Comparison of ENCODE assay signal across 29 cellular contexts in genomic region chr9:70127540-70128416, GRCh38.
DNase-seq lines count a peak whose midpoint lies in the region; ATAC-seq and TF ChIP-seq lines count a peak whose summit lies in the region.
"Had no signal": no experiment of that assay in that cellular context is flagged by ENCODE, and none has a peak within 500 bp of the region (broad histone marks: within the 10 kb centered on the region; RNA-seq: fewer than 3 reads in every experiment).

No MANE protein-coding gene starts in this region.

- TF ChIP-seq POLR2A in uterus (IDR thresholded peaks at IDR 0.05) = no peak

- H3K27me3 ChIP-seq in right cardiac atrium (ENCODE audit: control insufficient read depth, insufficient read depth) = no peaks in the 10 kb centered on the region
- H3K27me3 ChIP-seq in uterus = no peaks in the 10 kb centered on the region
- no peaks in the 10 kb centered on the region for H3K27me3 ChIP-seq in WERI-Rb-1 (ENCODE audit: insufficient read depth, low read depth, severe bottlenecking)
- H3K27me3 ChIP-seq: esophagus squamous epithelium, foreskin keratinocyte, Peyer's patch had no signal

- H3K27ac Mint-ChIP-seq in neural crest cell (ENCODE audit: unreplicated experiment) = peak overlapping the region; percentile 37
- no peak overlapping the region for H3K27ac Mint-ChIP-seq in endothelial cell (ENCODE audit: unreplicated experiment)
- H3K27ac Mint-ChIP-seq: activated naive CD4-positive, alpha-beta T cell treated with anti-CD3 and anti-CD28 coated beads, Interleukin-2, amount 50 U/mL, for 72 hours had no signal

- H3K4me1 Mint-ChIP-seq in neural crest cell = no peaks in the 10 kb centered on the region
- no peaks in the 10 kb centered on the region for H3K4me1 Mint-ChIP-seq in endothelial cell (ENCODE audit: unreplicated experiment)

- no peaks in the 10 kb centered on the region for H3K9me3 Mint-ChIP-seq in neural crest cell
- no peaks in the 10 kb centered on the region for H3K9me3 Mint-ChIP-seq in endothelial cell (ENCODE audit: unreplicated experiment)
- H3K9me3 Mint-ChIP-seq: activated naive CD4-positive, alpha-beta T cell treated with anti-CD3 and anti-CD28 coated beads, Interleukin-2, amount 50 U/mL, for 72 hours had no signal

- H3K36me3 Mint-ChIP-seq in neural crest cell (ENCODE audit: low read depth) (no peaks in the 10 kb centered on the region), endothelial cell (ENCODE audit: low read depth, unreplicated experiment) (no peaks in the 10 kb centered on the region)
- H3K36me3 Mint-ChIP-seq: activated naive CD4-positive, alpha-beta T cell treated with anti-CD3 and anti-CD28 coated beads, Interleukin-2, amount 50 U/mL, for 72 hours had no signal

- peaks cover 11% of the 10 kb centered on the region for H3K4me1 ChIP-seq in right cardiac atrium (ENCODE audit: control insufficient read depth, insufficient read depth, low read length)
- H3K4me1 ChIP-seq in uterus = peaks cover 0 to under 1% of the 10 kb centered on the region in 2 donors
- H3K4me1 ChIP-seq: Peyer's patch had no signal

- ATAC-seq in Right ventricle myocardium inferior (peak; percentile 53), right cardiac atrium (peak; percentile 56 to 72)
- ATAC-seq: activated naive CD4-positive, alpha-beta T cell treated with anti-CD3 and anti-CD28 coated beads, Interleukin-2, amount 50 U/mL, for 72 hours; foreskin keratinocyte; sciatic nerve had no signal

- H3K27ac ChIP-seq in right cardiac atrium (ENCODE audit: low read length) (peak overlapping the region; percentile 67), uterus (peak overlapping the region; percentile 51 to 58), WERI-Rb-1 (no peak overlapping the region)
- H3K27ac ChIP-seq: 22Rv1, esophagus squamous epithelium, foreskin keratinocyte, Peyer's patch had no signal

- WGBS in right cardiac atrium = 59% methylated on average over 7 of the region's 7 CpGs

- DNase-seq in Right ventricle myocardium inferior (ENCODE audit: missing footprints) (no peak), cardiac septum (ENCODE audit: low spot score) (no peak), right cardiac atrium (no peak), neural crest cell (ENCODE audit: low read depth, low spot score) (no peak), uterus (no peak), EL (no peak), endothelial cell (ENCODE audit: low spot score) (no peak), WERI-Rb-1 (no peak)
- DNase-seq: activated CD4-positive, alpha-beta T cell treated with anti-CD3 and anti-CD28 coated beads for 48 hours; activated CD8-positive, alpha-beta memory T cell treated with anti-CD3 and anti-CD28 coated beads for 24 hours; activated T-cell treated with anti-CD3 and anti-CD28 coated beads for 4 hours; anterior cingulate cortex; C1 segment of cervical spinal cord; COR-L47; dermis blood vessel endothelial cell; esophagus squamous epithelium; foreskin keratinocyte; head of caudate nucleus; kidney; mesenchymal stem cell; NCI-H1048; NCI-H82; Peyer's patch; SIG-M5; stimulated activated CD4-positive, alpha-beta T cell treated with anti-CD3 and anti-CD28 coated beads, Interleukin-4, amount 100 ng/mL, for 24 hours; T-helper 9 cell had no signal

- H3K36me3 ChIP-seq in uterus = no peaks in the 10 kb centered on the region
- no peaks in the 10 kb centered on the region for H3K36me3 ChIP-seq in WERI-Rb-1

- H3K27me3 Mint-ChIP-seq in neural crest cell (ENCODE audit: low read depth) (no peaks in the 10 kb centered on the region), endothelial cell (ENCODE audit: unreplicated experiment) (no peaks in the 10 kb centered on the region)

- no peak overlapping the region for H3K4me3 ChIP-seq in right cardiac atrium (ENCODE audit: low read length)
- H3K4me3 ChIP-seq in uterus = no peak overlapping the region
- no peak overlapping the region for H3K4me3 ChIP-seq in WERI-Rb-1 (ENCODE audit: low read depth, low read length)
- H3K4me3 ChIP-seq: esophagus squamous epithelium, Peyer's patch had no signal

- no peak overlapping the region for H3K4me3 Mint-ChIP-seq in neural crest cell
- H3K4me3 Mint-ChIP-seq in endothelial cell (ENCODE audit: unreplicated experiment) = no peak overlapping the region

- intact Hi-C loops in Right ventricle myocardium inferior (cut with DNase I) = no loop called here
- intact Hi-C loops in cardiac septum (cut with DNase I) = no loop called here
- intact Hi-C loops in right cardiac atrium (cut with DNase I) = no loop called here
- intact Hi-C loops in uterus (cut with DNase I; ENCODE audit: low total_unique reads) = no loop called here

- no peak for TF ChIP-seq CTCF in neural crest cell (conservative IDR thresholded peaks at IDR 0.05)
- no peak for TF ChIP-seq CTCF in uterus (IDR thresholded peaks at IDR 0.05)
- no peak for TF ChIP-seq CTCF in endothelial cell (IDR thresholded peaks at IDR 0.05; ENCODE audit: unreplicated experiment)
- no peak for TF ChIP-seq CTCF in WERI-Rb-1 (IDR thresholded peaks at IDR 0.05; ENCODE audit: low read depth, low read length)

- H3K9me3 ChIP-seq in right cardiac atrium (ENCODE audit: control insufficient read depth, low read length) (no peaks in the 10 kb centered on the region), uterus (no peaks in the 10 kb centered on the region), WERI-Rb-1 (ENCODE audit: severe bottlenecking) (no peaks in the 10 kb centered on the region)
- H3K9me3 ChIP-seq: esophagus squamous epithelium, Peyer's patch had no signal
